In genomic region chr11:69272055-69272454, GRCh38 we compare ENCODE assay signal across 30 cellular contexts. TPM values are rescaled to one million over a fixed set of nuclear protein-coding genes. Genes with fewer than 3 reads are reported as not detected.
"Had no signal": no experiment of that assay in that cellular context is flagged by ENCODE, and none has a peak within 500 bp of the region (broad histone marks: within the 10 kb centered on the region; RNA-seq: fewer than 3 reads in every experiment).

No MANE protein-coding gene starts in this region.

- H3K4me3 ChIP-seq: ovary, psoas muscle, right lobe of liver, sigmoid colon, suprapubic skin, testis, tibial artery, transverse colon, upper lobe of left lung, uterus had no signal

- H3K27me3 Mint-ChIP-seq: naive thymus-derived CD4-positive, alpha-beta T cell; stimulated activated naive CD8-positive, alpha-beta T cell treated with anti-CD3 and anti-CD28 coated beads, Interleukin-15, amount 100 ng/mL, for 72 hours had no signal

- H3K4me1 ChIP-seq: parathyroid adenoma, psoas muscle, sigmoid colon, testis, uterus had no signal

- H3K9me3 Mint-ChIP-seq: natural killer cell, nephron had no signal

- H3K27me3 ChIP-seq: ovary, right lobe of liver, sigmoid colon, suprapubic skin, testis, tibial artery, transverse colon, upper lobe of left lung, uterus had no signal

- ATAC-seq: naive thymus-derived CD4-positive, alpha-beta T cell; natural killer cell; psoas muscle; right cardiac atrium; stimulated activated memory B cell treated with anti-CD40 and anti-IgM and Interleukin-4, amounts not matched to agents 10 μg/mL and 1 μg/mL and 100 μg/mL, for 72 hours; stimulated activated naive CD8-positive, alpha-beta T cell treated with anti-CD3 and anti-CD28 coated beads, Interleukin-15, amount 100 ng/mL, for 72 hours; stimulated activated naive CD8-positive, alpha-beta T cell treated with anti-CD3 and anti-CD28 coated beads, Interleukin-15, Interleukin-2, amounts not matched to agents 100 U/mL and 50 U/mL, for 24 hours had no signal

- H3K27ac Mint-ChIP-seq: naive thymus-derived CD4-positive, alpha-beta T cell; natural killer cell; nephron; stimulated activated memory B cell treated with anti-CD40 and anti-IgM and Interleukin-4, amounts not matched to agents 10 μg/mL and 1 μg/mL and 100 μg/mL, for 72 hours; stimulated activated naive CD8-positive, alpha-beta T cell treated with anti-CD3 and anti-CD28 coated beads, Interleukin-15, amount 100 ng/mL, for 72 hours had no signal

- H3K36me3 Mint-ChIP-seq: naive thymus-derived CD4-positive, alpha-beta T cell; natural killer cell; stimulated activated memory B cell treated with anti-CD40 and anti-IgM and Interleukin-4, amounts not matched to agents 10 μg/mL and 1 μg/mL and 100 μg/mL, for 72 hours had no signal

- FAIRE-seq: small intestine had no signal

- DNase-seq: naive thymus-derived CD4-positive, alpha-beta T cell; natural killer cell; nucleus accumbens; ovary; psoas muscle; right cardiac atrium; right lobe of liver; sigmoid colon; small intestine; stimulated activated CD4-positive, alpha-beta T cell treated with anti-CD3 and anti-CD28 coated beads, Interleukin-1b, Interleukin-23, amount 100 ng/mL, for 48 hours; stimulated activated CD4-positive, alpha-beta T cell treated with anti-CD3 and anti-CD28 coated beads, Interleukin-4, amount 100 ng/mL, for 1 hour; stimulated activated CD4-positive, alpha-beta T cell treated with anti-CD3 and anti-CD28 coated beads, Interleukin-4, amount 100 ng/mL, for 4 hours; stimulated activated CD8-positive, alpha-beta memory T cell treated with anti-CD3 and anti-CD28 coated beads, Interleukin-4, amount 100 ng/mL, for 48 hours; stimulated activated naive CD4-positive, alpha-beta T cell; stimulated activated naive CD8-positive, alpha-beta T cell treated with anti-CD3 and anti-CD28 coated beads, Interleukin-15, amount 100 ng/mL, for 72 hours; stimulated activated naive CD8-positive, alpha-beta T cell treated with anti-CD3 and anti-CD28 coated beads, Interleukin-15, Interleukin-2, amounts not matched to agents 100 U/mL and 50 U/mL, for 24 hours; substantia nigra; testis; tibial artery; transverse colon; upper lobe of left lung; uterus had no signal

- H3K4me1 Mint-ChIP-seq: natural killer cell; stimulated activated naive CD8-positive, alpha-beta T cell treated with anti-CD3 and anti-CD28 coated beads, Interleukin-15, amount 100 ng/mL, for 72 hours had no signal

- H3K79me2 ChIP-seq: parathyroid adenoma had no signal

- H3K27ac ChIP-seq: neutrophil, ovary, parathyroid adenoma, psoas muscle, right lobe of liver, sigmoid colon, testis, tibial artery, transverse colon, upper lobe of left lung, uterus had no signal

- H3K9ac ChIP-seq: parathyroid adenoma had no signal

- H3K9me3 ChIP-seq: neutrophil, ovary, psoas muscle, right lobe of liver, sigmoid colon, suprapubic skin, testis, tibial artery, transverse colon, upper lobe of left lung, uterus had no signal

- H3K36me3 ChIP-seq: neutrophil, ovary, right lobe of liver, sigmoid colon, suprapubic skin, tibial artery, transverse colon, upper lobe of left lung, uterus had no signal

- H2AFZ ChIP-seq: parathyroid adenoma had no signal

- H3K4me3 Mint-ChIP-seq: naive thymus-derived CD4-positive, alpha-beta T cell; natural killer cell; nephron; neural crest cell; stimulated activated memory B cell treated with anti-CD40 and anti-IgM and Interleukin-4, amounts not matched to agents 10 μg/mL and 1 μg/mL and 100 μg/mL, for 72 hours; stimulated activated naive CD8-positive, alpha-beta T cell treated with anti-CD3 and anti-CD28 coated beads, Interleukin-15, amount 100 ng/mL, for 72 hours had no signal

RNA-seq across cellular contexts. Expression of gene MYEOV, which starts 21.9 kb away (rescaled TPM):
- total RNA-seq: sigmoid colon, skeletal muscle tissue, ureter had no signal
- polyA plus RNA-seq: naive thymus-derived CD4-positive, alpha-beta T cell; right cardiac atrium had no signal
